17 cellular contexts compared by ENCODE assay signal in genomic region chr7:155576416-155576815, GRCh38. TPM values are rescaled to one million over a fixed set of nuclear protein-coding genes. Genes with fewer than 3 reads are reported as not detected.
DNase-seq lines count a peak whose midpoint lies in the region; ATAC-seq and TF ChIP-seq lines count a peak whose summit lies in the region.
"Had no signal": no experiment of that assay in that cellular context is flagged by ENCODE, and none has a peak within 500 bp of the region (broad histone marks: within the 10 kb centered on the region; RNA-seq: fewer than 3 reads in every experiment).

No MANE protein-coding gene starts in this region.

- ATAC-seq in left cardiac atrium: no peak
- ATAC-seq in GM19328 (IDR thresholded peaks at IDR 0.05; ENCODE audit: unreplicated experiment): no peak

- no peaks in the 10 kb centered on the region for H3K9me2 ChIP-seq in SK-N-SH

- intact Hi-C loops in cardiac septum (cut with DNase I): no loop called here
- intact Hi-C loops in left cardiac atrium (cut with DNase I): no loop called here

- no peaks in the 10 kb centered on the region for H3K79me2 ChIP-seq in SK-N-SH (ENCODE audit: insufficient read depth)

- peak; percentile 62 for DNase-seq in cardiac septum (ENCODE audit: low spot score)
- DNase-seq in left cardiac atrium: no peak
- DNase-seq in RPMI8226: no peak
- DNase-seq in SK-N-SH: no peak
- DNase-seq in cortex of kidney (lab: John Stamatoyannopoulos, UW): no peak
- DNase-seq: COR-L47, KG1, NCI-H1092, NCI-H1694, NCI-H748 treated with DMSO at 0.1 percent for 48 hours, SHP77 had no signal

- H3K9me3 ChIP-seq in esophagus (ENCODE audit: control insufficient read depth in 2 of 2, insufficient read depth in 1 of 2, low read depth in 1 of 2, low read length in 1 of 2) (peaks cover 0 to 5% of the 10 kb centered on the region in 2 donors), mucosa of rectum (ENCODE audit: control insufficient read depth in 2 of 2, low read length in 2 of 2) (no peaks in the 10 kb centered on the region), SK-N-SH (no peaks in the 10 kb centered on the region)

- POLR2A ChIA-PET in SK-N-SH (lab: Yijun Ruan, JAX): no interaction called here

- H4K20me1 ChIP-seq in SK-N-SH (ENCODE audit: insufficient read depth): no peaks in the 10 kb centered on the region

- peak overlapping the region in 1 of 2 donors; percentile 7 for H3K9ac ChIP-seq in mucosa of rectum (ENCODE audit: low read depth in 1 of 2, low read length in 2 of 2)
- H3K9ac ChIP-seq in SK-N-SH: no peak overlapping the region

- H3F3A ChIP-seq in SK-N-SH (replicated peaks; ENCODE audit: insufficient read depth): no peaks in the 10 kb centered on the region

- H3K27me3 ChIP-seq in esophagus (ENCODE audit: control insufficient read depth in 1 of 2, insufficient read depth in 2 of 2, low read length in 2 of 2) (no peaks in the 10 kb centered on the region), mucosa of rectum (ENCODE audit: control insufficient read depth in 2 of 2, insufficient read depth in 2 of 2, low read length in 2 of 2) (peaks cover 3 to 4% of the 10 kb centered on the region in 2 donors), SK-N-SH (ENCODE audit: insufficient read depth) (peaks cover 32% of the 10 kb centered on the region; the same call in 1 of the 2 replicates)

- no peak for TF ChIP-seq EP300 in SK-N-SH (IDR thresholded peaks at IDR 0.05; ENCODE audit: borderline replicate concordance in 1 of 2, low read depth in 1 of 2, low read length in 1 of 2)

- WGBS in esophagus, 2 donors: 50 to 52% methylated on average over 20 of the region's 20 CpGs
- 66% methylated on average over 20 of the region's 20 CpGs for WGBS in SK-N-SH (ENCODE audit: low lambda C conversion rate)

- CTCF ChIA-PET in SK-N-SH (lab: Yijun Ruan, JAX): interaction anchor here (0.6 to 5.9 kb wide), 3 partner anchors 12 to 30 kb away, joined by 3 to 22 read pairs (median 5); partner anchors contain the start of gene CNPY1

- no peak overlapping the region for H3K4me2 ChIP-seq in SK-N-SH

- H3K27ac ChIP-seq in esophagus (ENCODE audit: low read depth in 2 of 2, low read length in 1 of 2): peak overlapping the region in 1 of 2 donors; percentile 70
- H3K27ac ChIP-seq in mucosa of rectum (ENCODE audit: low read depth in 2 of 2, low read length in 2 of 2): no peak overlapping the region
- H3K27ac ChIP-seq in SK-N-SH (ENCODE audit: low read depth in 2 of 2, low read length in 1 of 2): no peak overlapping the region

- H3K4me3 ChIP-seq in esophagus (ENCODE audit: low read depth in 1 of 2, low read length in 2 of 2) (peak overlapping the region; percentile 25 to 33), mucosa of rectum (ENCODE audit: low read length in 2 of 2) (peak overlapping the region; percentile 3 to 50), SK-N-SH (ENCODE audit: low read depth in 2 of 2, low read length in 1 of 2) (no peak overlapping the region)

- H3K4me1 ChIP-seq in esophagus (ENCODE audit: control insufficient read depth in 2 of 2, insufficient read depth in 2 of 2, low read length in 1 of 2) (peaks cover 0 to 9% of the 10 kb centered on the region in 2 donors), mucosa of rectum (ENCODE audit: control insufficient read depth in 2 of 2, insufficient read depth in 2 of 2, low read length in 2 of 2) (no peaks in the 10 kb centered on the region), SK-N-SH (ENCODE audit: control insufficient read depth in 1 of 2, insufficient read depth in 2 of 2, low read depth in 1 of 2, low read length in 1 of 2) (no peaks in the 10 kb centered on the region)

- no peak for TF ChIP-seq RAD21 in SK-N-SH (IDR thresholded peaks at IDR 0.05; ENCODE audit: low read length)

- no peak for TF ChIP-seq CTCF in SK-N-SH (IDR thresholded peaks at IDR 0.05)

- H3K36me3 ChIP-seq in esophagus (ENCODE audit: control insufficient read depth in 2 of 2, insufficient read depth in 2 of 2, low read length in 1 of 2) (no peaks in the 10 kb centered on the region), mucosa of rectum (ENCODE audit: control insufficient read depth in 2 of 2, insufficient read depth in 2 of 2, low read length in 2 of 2) (no peaks in the 10 kb centered on the region), SK-N-SH (replicated peaks in 1 of 2; ENCODE audit: control insufficient read depth in 1 of 2, insufficient read depth in 2 of 2, low read length in 1 of 2) (no peaks in the 10 kb centered on the region)

- no peak overlapping the region for H2AFZ ChIP-seq in SK-N-SH (ENCODE audit: low read depth)

TF ChIP-seq in SK-N-SH, 30 proteins besides CTCF, POLR2A, EP300 and RAD21:
- no peak for TF ChIP-seq MAX (IDR thresholded peaks at IDR 0.05; ENCODE audit: low read depth)
TF ChIP-seq in SK-N-SH: peak in this region for 0.

RNA-seq across cellular contexts. Expression of gene CNPY1, which starts 30.1 kb away (rescaled TPM):
- total RNA-seq in cardiac septum (not detected), left cardiac atrium (not detected)
- polyA plus RNA-seq in esophagus (not detected), SK-N-SH (2012; rRNA removed) (not detected in 2 replicates)
- polyA plus RNA-seq in SK-N-SH (2012; cell fraction: cytosol; rRNA removed): not detected in 2 replicates
- polyA plus RNA-seq in SK-N-SH (2012; cell fraction: nucleus; rRNA removed): not detected in 2 replicates
- total RNA-seq: A172, MCF 10A had no signal
- polyA plus RNA-seq: CD14-positive monocyte had no signal

Comparison
In these comparisons a context has a peak if more than half of its experiments do, and no peak if none do; other contexts are left out.
1. H3K4me3 ChIP-seq: peak in esophagus (2 of 2) and mucosa of rectum (2 of 2); none in SK-N-SH (0 of 2).